Comparison of ENCODE assay signal across 14 cellular contexts in genomic region chr20:9088556-9088955, GRCh38. TPM values are rescaled to one million over a fixed set of nuclear protein-coding genes. Genes with fewer than 3 reads are reported as not detected.
DNase-seq lines count a peak whose midpoint lies in the region; ATAC-seq, FAIRE-seq and TF ChIP-seq lines count a peak whose summit lies in the region.
"Had no signal": no experiment of that assay in that cellular context is flagged by ENCODE, and none has a peak within 500 bp of the region (broad histone marks: within the 10 kb centered on the region; RNA-seq: fewer than 3 reads in every experiment).

No MANE protein-coding gene starts in this region.

- no TSS peak for BruUV-seq in PC-9 (replicated peaks; lab: Mats Ljungman, UMichigan)

- no peaks in the 10 kb centered on the region for H3K27me3 ChIP-seq in PC-9 (ENCODE audit: insufficient read depth, low read depth)
- H3K27me3 ChIP-seq: BLaER1 had no signal

- TF ChIP-seq EP300 in A549 (IDR thresholded peaks at IDR 0.05) = no peak

- no peaks in the 10 kb centered on the region for H3K79me2 ChIP-seq in PC-9 (ENCODE audit: low read depth)

- H3K4me3 ChIP-seq in A549 (no peak overlapping the region), PC-9 (no peak overlapping the region), epithelial cell of esophagus (ENCODE audit: low read length) (no peak overlapping the region)
- H3K4me3 ChIP-seq: BLaER1 had no signal

- H3K9me2 ChIP-seq in PC-9 (ENCODE audit: insufficient read depth) = no peaks in the 10 kb centered on the region

- no peak for ATAC-seq in A549
- ATAC-seq: HCT116 had no signal

- no peaks in the 10 kb centered on the region for H4K20me1 ChIP-seq in PC-9 (ENCODE audit: insufficient read depth)
- H4K20me1 ChIP-seq: BLaER1 had no signal

- no peak for TF ChIP-seq RAD21 in A549 (conservative IDR thresholded peaks at IDR 0.05 in 1 of 2, IDR thresholded peaks at IDR 0.05 in 1 of 2)

- no peak for TF ChIP-seq CTCF in A549 (IDR thresholded peaks at IDR 0.05)
- no peak for TF ChIP-seq CTCF in PC-9 (conservative IDR thresholded peaks at IDR 0.05)
- no peak for TF ChIP-seq CTCF in epithelial cell of esophagus (IDR thresholded peaks at IDR 0.05; ENCODE audit: insufficient read depth, low read depth, low read length, missing control alignments)

- no peaks in the 10 kb centered on the region for H3K36me3 ChIP-seq in PC-9 (ENCODE audit: low read depth)
- H3K36me3 ChIP-seq: BLaER1 had no signal

- H3K27ac ChIP-seq in A549 = no peak overlapping the region
- peak overlapping the region; percentile 49 for H3K27ac ChIP-seq in PC-9
- H3K27ac ChIP-seq: BLaER1 had no signal

- POLR2A ChIA-PET in A549 (lab: Yijun Ruan, JAX) (no interaction called here), PC-9 (lab: Charles Lee; ENCODE audit: unreplicated experiment) (no interaction called here)

- H3F3A ChIP-seq in PC-9 (ENCODE audit: insufficient read depth, low read depth) = 0 out of 2 replicates have a peak, but pooled peaks cover 14% of the 10 kb centered on the region

- DNase-seq in A549 (ENCODE audit: low read depth in 1 of 2, low spot score in 1 of 2) (no peak), DMS53 treated with DMSO at 0.1 percent for 48 hours (lab: John Stamatoyannopoulos, UW; ENCODE audit: unreplicated experiment) (peak; percentile 14), PC-9 (peak in 1 of 2 experiments; percentile 76), epithelial cell of esophagus (ENCODE audit: low read depth) (peak; percentile 51), HT-29 (ENCODE audit: low spot score) (no peak), GOT3 (lab: John Stamatoyannopoulos, UW) (no peak), NOMO-1 (lab: John Stamatoyannopoulos, UW; ENCODE audit: unreplicated experiment in 2 of 2) (no peak)
- DNase-seq: AML-193; Caco-2; CD8-positive, alpha-beta memory T cell; IMR-90 had no signal

- no peak overlapping the region for H2AFZ ChIP-seq in PC-9

- H3K9me3 ChIP-seq in A549 (no peaks in the 10 kb centered on the region), PC-9 (ENCODE audit: insufficient read depth, low read depth) (no peaks in the 10 kb centered on the region)
- H3K9me3 ChIP-seq: BLaER1, Caco-2 had no signal

- H3K4me2 ChIP-seq in A549 = no peak overlapping the region
- peak overlapping the region; percentile 62 for H3K4me2 ChIP-seq in PC-9
- H3K4me2 ChIP-seq: BLaER1 had no signal

- FAIRE-seq in A549 (lab: Jason Lieb, UNC) = peak; percentile 76
- FAIRE-seq: GM18507 had no signal

- H3K4me1 ChIP-seq in A549 = peaks cover 44% of the 10 kb centered on the region
- peaks cover 21% of the 10 kb centered on the region for H3K4me1 ChIP-seq in PC-9 (replicated peaks; ENCODE audit: insufficient read depth)

- intact Hi-C loops in PC-9 (cut with micrococcal nuclease; ENCODE audit: unreplicated experiment) = no loop called here

- CTCF ChIA-PET in A549 (lab: Yijun Ruan, JAX) = interaction anchor here (1.9 kb wide), 1 partner anchor 235 kb away, joined by 5 read pairs; no protein-coding TSS in a partner anchor
- CTCF ChIA-PET in PC-9 (lab: Charles Lee) = no interaction called here

- TF ChIP-seq POLR2A in A549 (IDR thresholded peaks at IDR 0.05; ENCODE audit: low read length) = no peak

TF ChIP-seq in A549, 52 proteins besides CTCF, POLR2A, EP300 and RAD21:
- TF ChIP-seq HDAC2 (IDR thresholded peaks at IDR 0.05) (no peak), HES2 (IDR thresholded peaks at IDR 0.05) (no peak), POLR2AphosphoS2 (conservative IDR thresholded peaks at IDR 0.05; ENCODE audit: low read length) (no peak), RCOR1 (IDR thresholded peaks at IDR 0.05; ENCODE audit: low read depth, low read length) (no peak), KDM5A (IDR thresholded peaks at IDR 0.05) (no peak), HOXB13 (CRISPR knock-in tag; IDR thresholded peaks at IDR 0.05; ENCODE audit: low read depth) (no peak)
- TF ChIP-seq, protein P1, sequence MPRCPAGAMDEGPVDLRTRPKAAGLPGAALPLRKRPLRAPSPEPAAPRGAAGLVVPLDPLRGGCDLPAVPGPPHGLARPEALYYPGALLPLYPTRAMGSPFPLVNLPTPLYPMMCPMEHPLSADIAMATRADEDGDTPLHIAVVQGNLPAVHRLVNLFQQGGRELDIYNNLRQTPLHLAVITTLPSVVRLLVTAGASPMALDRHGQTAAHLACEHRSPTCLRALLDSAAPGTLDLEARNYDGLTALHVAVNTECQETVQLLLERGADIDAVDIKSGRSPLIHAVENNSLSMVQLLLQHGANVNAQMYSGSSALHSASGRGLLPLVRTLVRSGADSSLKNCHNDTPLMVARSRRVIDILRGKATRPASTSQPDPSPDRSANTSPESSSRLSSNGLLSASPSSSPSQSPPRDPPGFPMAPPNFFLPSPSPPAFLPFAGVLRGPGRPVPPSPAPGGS (IDR thresholded peaks at IDR 0.05) = no peak

RNA-seq across cellular contexts. Expression of gene PLCB4, which starts 19.7 kb away (rescaled TPM):
- polyA plus RNA-seq in A549 (2011; rRNA removed) (24.0 and 32.1 TPM in 2 replicates), A549 (2017; fragmentation: RNase III; extraction: RNeasy Plus Mini Kit Qiagen cat#74134 plus additional on column Dnase treatment) (17.1 to 21.4 TPM (median 21.2 TPM) in 3 replicates)
- 6.6 and 7.5 TPM in 2 replicates for polyA plus RNA-seq in A549 (2012; cell fraction: cytosol; rRNA removed)
- 9.0 and 12.0 TPM in 2 replicates for polyA plus RNA-seq in A549 (2012; cell fraction: nucleus; rRNA removed)
- polyA minus RNA-seq in A549 (2011; rRNA and poly(A)+ RNA removed) = 21.0 and 23.4 TPM in 2 replicates
- total RNA-seq in PC-9 (2021) = 14.9 and 18.6 TPM in 2 replicates
- total RNA-seq in HT-29 (2014; rRNA removed; shearing (Covaris generic)) = 0.21 and 0.46 TPM in 2 replicates
- total RNA-seq: CD8-positive, alpha-beta memory T cell had no signal
- polyA plus RNA-seq: CD8-positive, alpha-beta memory T cell had no signal

Comparison
In these comparisons a context has a peak if more than half of its experiments do, and no peak if none do; other contexts are left out.
1. DNase-seq: peak in DMS53 treated with DMSO at 0.1 percent for 48 hours (single experiment) and epithelial cell of esophagus (single experiment); none in A549 (0 of 2), HT-29 (single experiment), GOT3 (single experiment) and NOMO-1 (0 of 2).
2. RNA of gene PLCB4, which starts 19.7 kb away (total RNA-seq): 14.9 to 18.6 TPM in PC-9; 0.21 to 0.46 TPM in HT-29; every median in the first group is over 10 times any median in the second.